Comparison of ENCODE assay signal across 18 cellular contexts in the genomic region with DNA sequence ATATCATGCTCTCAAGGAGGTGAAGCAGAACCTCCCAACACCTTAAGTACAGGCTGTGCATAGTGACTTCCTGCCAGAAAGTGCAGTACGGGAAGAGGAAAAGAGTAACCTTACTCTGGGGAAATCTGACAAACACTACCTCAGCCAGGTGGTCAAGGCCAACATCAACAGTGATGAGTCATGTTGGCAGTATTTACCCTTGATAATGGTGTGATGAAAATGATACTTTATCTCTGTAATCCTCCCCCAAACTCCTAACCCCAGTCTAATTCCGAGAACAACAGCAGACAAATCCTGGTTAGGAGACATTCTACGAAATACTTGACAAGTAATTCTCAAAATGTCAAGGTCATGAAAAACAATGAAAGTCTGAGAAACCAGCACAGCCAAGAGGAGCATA. TPM values are rescaled to one million over a fixed set of nuclear protein-coding genes. Genes with fewer than 3 reads are reported as not detected.
A peak's percentile ranks its signal among the peaks of the same experiment; 100 is the strongest.
DNase-seq lines count a peak whose midpoint lies in the region; ATAC-seq, FAIRE-seq and TF ChIP-seq lines count a peak whose summit lies in the region.
"Had no signal": no experiment of that assay in that cellular context is flagged by ENCODE, and none has a peak within 500 bp of the region (broad histone marks: within the 10 kb centered on the region; RNA-seq: fewer than 3 reads in every experiment).

No MANE protein-coding gene starts in this region.

- H3K27me3 ChIP-seq in right cardiac atrium (ENCODE audit: control insufficient read depth, insufficient read depth), result no peaks in the 10 kb centered on the region
- H3K27me3 ChIP-seq in left ventricle myocardium inferior (ENCODE audit: low read depth), result no peaks in the 10 kb centered on the region
- no peaks in the 10 kb centered on the region for H3K27me3 ChIP-seq in adrenal gland
- H3K27me3 ChIP-seq: esophagus squamous epithelium, MG63, SJSA1 had no signal

- peak; percentile 38 to 84 for ATAC-seq in right cardiac atrium
- ATAC-seq: activated CD8-positive, alpha-beta memory T cell treated with anti-CD3 and anti-CD28 coated beads, Interleukin-2, amount 10 ng/mL, durations not matched to agents 7 days and 5 days had no signal

- no peak for TF ChIP-seq POLR2A in adrenal gland (IDR thresholded peaks at IDR 0.05)

- FAIRE-seq in kidney (lab: Jason Lieb, UNC), result no peak
- FAIRE-seq: colon, GM19239 had no signal

- no peak overlapping the region for H3K4me3 ChIP-seq in right cardiac atrium (ENCODE audit: low read length)
- no peak overlapping the region for H3K4me3 ChIP-seq in left ventricle myocardium inferior
- no peak overlapping the region for H3K4me3 ChIP-seq in adrenal gland
- no peak overlapping the region for H3K4me3 ChIP-seq in kidney (ENCODE audit: low read length in 2 of 2)
- H3K4me3 ChIP-seq: esophagus squamous epithelium, GM23248, MG63, SJSA1 had no signal

- no peak overlapping the region for H3K9ac ChIP-seq in kidney (ENCODE audit: low read length in 2 of 2)
- H3K9ac ChIP-seq: GM23248 had no signal

- no peaks in the 10 kb centered on the region for H3K36me3 ChIP-seq in left ventricle myocardium inferior
- H3K36me3 ChIP-seq in adrenal gland (replicated peaks in 1 of 2), result no peaks in the 10 kb centered on the region
- H3K36me3 ChIP-seq in kidney (ENCODE audit: control insufficient read depth in 1 of 2, insufficient read depth in 2 of 2, low read length in 2 of 2), result no peaks in the 10 kb centered on the region
- H3K36me3 ChIP-seq: MG63, SJSA1 had no signal

- H3K9me3 ChIP-seq in right cardiac atrium (ENCODE audit: control insufficient read depth, low read length) (no peaks in the 10 kb centered on the region), left ventricle myocardium inferior (replicated peaks) (no peaks in the 10 kb centered on the region), adrenal gland (replicated peaks in 1 of 3) (no peaks in the 10 kb centered on the region), kidney (ENCODE audit: control insufficient read depth in 1 of 2, low read length in 2 of 2) (no peaks in the 10 kb centered on the region)
- H3K9me3 ChIP-seq: esophagus squamous epithelium, MG63, SJSA1 had no signal

- TF ChIP-seq CTCF in left ventricle myocardium inferior (IDR thresholded peaks at IDR 0.05; ENCODE audit: borderline replicate concordance), result no peak
- peak in 1 of 6 experiments; percentile 3 for TF ChIP-seq CTCF in adrenal gland (IDR thresholded peaks at IDR 0.05)
- TF ChIP-seq CTCF in kidney (IDR thresholded peaks at IDR 0.05; ENCODE audit: borderline replicate concordance, extremely low read depth, insufficient read depth), result no peak

- POLR2A ChIA-PET in HEK293T (lab: Yijun Ruan, JAX), result no interaction called here

- 62% methylated on average over 3 of the region's 3 CpGs for WGBS in right cardiac atrium
- 27 to 51% (median 30%) methylated on average over 3 of the region's 3 CpGs for whole genome bisulfite sequencing in adrenal gland, 4 donors

- no peaks in the 10 kb centered on the region for H3K4me1 ChIP-seq in right cardiac atrium (ENCODE audit: control insufficient read depth, insufficient read depth, low read length)
- no peaks in the 10 kb centered on the region for H3K4me1 ChIP-seq in left ventricle myocardium inferior
- peaks cover 9 to 15% of the 10 kb centered on the region in 2 donors for H3K4me1 ChIP-seq in adrenal gland (replicated peaks in 1 of 2)
- H3K4me1 ChIP-seq in kidney (ENCODE audit: control insufficient read depth in 1 of 2, insufficient read depth in 1 of 2, low read depth in 1 of 2, low read length in 2 of 2), result no peaks in the 10 kb centered on the region
- H3K4me1 ChIP-seq: esophagus squamous epithelium, SJSA1 had no signal

- DNase-seq in right cardiac atrium (no peak), left ventricle myocardium inferior (no peak), adrenal gland (peak in 5 of 7 donors; percentile 26 to 52 (median 42)), iPS-NIHi7 (ENCODE audit: extremely low spot score) (peak; percentile 7), putamen (ENCODE audit: low spot score) (no peak), HEK293T (ENCODE audit: extremely low spot score) (no peak), kidney (no peak), NCI-H128 (lab: John Stamatoyannopoulos, UW; ENCODE audit: unreplicated experiment) (no peak)
- DNase-seq: activated CD8-positive, alpha-beta memory T cell treated with anti-CD3 and anti-CD28 coated beads, Interleukin-2, amount 10 ng/mL, durations not matched to agents 7 days and 5 days; activated naive CD4-positive, alpha-beta T cell treated with anti-CD3 and anti-CD28 coated beads, Interleukin-2, amount 50 U/mL, for 16 hours; EL; esophagus squamous epithelium; GM23248; MG63; NCI-H524 treated with DMSO at 0.1 percent for 48 hours had no signal

- CTCF ChIA-PET in HEK293T (lab: Yijun Ruan, JAX), result interaction anchor here (0.6 kb wide), 1 partner anchor 45 kb away, joined by 8 read pairs; no protein-coding TSS in a partner anchor

- H3K27ac ChIP-seq in right cardiac atrium (ENCODE audit: low read length) (no peak overlapping the region), left ventricle myocardium inferior (replicated peaks) (no peak overlapping the region), adrenal gland (peak overlapping the region in 4 of 5 donors; percentile 6 to 69 (median 24)), kidney (ENCODE audit: low read depth in 2 of 2, low read length in 2 of 2) (no peak overlapping the region)
- H3K27ac ChIP-seq: GM23248, SJSA1 had no signal

- intact Hi-C loops in right cardiac atrium (cut with DNase I) (no loop called here), left ventricle myocardium inferior (cut with micrococcal nuclease) (no loop called here), adrenal gland (cut with DNase I) (no loop called here), kidney (cut with DNase I) (no loop called here)

TF ChIP-seq in HEK293T, 16 proteins besides CTCF, POLR2A, EP300 and RAD21:
- TF ChIP-seq L3MBTL2 (conservative IDR thresholded peaks at IDR 0.05) (no peak), SUZ12 (IDR thresholded peaks at IDR 0.05) (no peak), FOXK2 (IDR thresholded peaks at IDR 0.05) (no peak), NFRKB (IDR thresholded peaks at IDR 0.05) (no peak), TARDBP (IDR thresholded peaks at IDR 0.05) (no peak), FOXA1 (IDR thresholded peaks at IDR 0.05) (no peak), CTBP1 (IDR thresholded peaks at IDR 0.05; ENCODE audit: borderline replicate concordance) (no peak), ARNT (IDR thresholded peaks at IDR 0.05) (no peak)

RNA-seq across cellular contexts. Expression of a gene that starts 26.5 kb away (rescaled TPM):
- total RNA-seq in right cardiac atrium (1 to 10 TPM; 3.0 to 6.0 (median 3.8) TPM), left ventricle myocardium inferior (1.8 TPM), adrenal gland (10 to 100 TPM; 17.2 to 41.7 (median 31.3) TPM), kidney (8.0 TPM)
- polyA plus RNA-seq in right cardiac atrium (2.1 TPM), adrenal gland (10 to 100 TPM; 13.0 to 29.7 (median 23.0) TPM), kidney (ENCODE audit: insufficient read depth, low read depth, low replicate concordance) (1.9 TPM)

RNA-seq across cellular contexts. Expression of a gene that starts 51.5 kb away (rescaled TPM):
- total RNA-seq in right cardiac atrium (10 to 100 TPM; 54.2 to 59.3 (median 56.0) TPM), left ventricle myocardium inferior (47.2 TPM), adrenal gland (100 to 1,000 TPM in 3 of 8 donors, 10 to 100 TPM in 5; 78.9 to 121 (median 94.2) TPM), kidney (82.8 TPM)
- polyA plus RNA-seq in right cardiac atrium (49.8 TPM), adrenal gland (10 to 100 TPM; 51.1 to 89.5 (median 58.4) TPM), kidney (ENCODE audit: insufficient read depth, low read depth, low replicate concordance) (115 TPM)

Comparison
In these comparisons a context has a peak if more than half of its experiments do, and no peak if none do; other contexts are left out.
1. DNase-seq: peak in adrenal gland (5 of 7) and iPS-NIHi7 (single experiment); none in right cardiac atrium (0 of 3), left ventricle myocardium inferior (single experiment), putamen (single experiment), HEK293T (single experiment), kidney (single experiment) and NCI-H128 (single experiment).
2. H3K27ac ChIP-seq: peak in adrenal gland (4 of 5); none in right cardiac atrium (single experiment), left ventricle myocardium inferior (single experiment) and kidney (0 of 2).